Comparison of ENCODE assay signal across 5 cellular contexts in genomic region chr4:144366425-144366824, GRCh38.
"Had no signal": no experiment of that assay in that cellular context is flagged by ENCODE, and none has a peak within 500 bp of the region (broad histone marks: within the 10 kb centered on the region; RNA-seq: fewer than 3 reads in every experiment).

No MANE protein-coding gene starts in this region.

- H3K4me2 ChIP-seq: GM23338 had no signal

- H3K27ac ChIP-seq: HL-60 had no signal

- DNase-seq: H9, HCEC 1CT had no signal

- H3K4me3 ChIP-seq: GM23338 had no signal

- H2AFZ ChIP-seq: GM23338 had no signal

- ATAC-seq: GM23338, HepG2 had no signal
